In genomic region chr6:145813285-145814034, GRCh38 we compare ENCODE assay signal across 8 cellular contexts. TPM values are rescaled to one million over a fixed set of nuclear protein-coding genes. Genes with fewer than 3 reads are reported as not detected.
DNase-seq lines count a peak whose midpoint lies in the region; ATAC-seq, FAIRE-seq and TF ChIP-seq lines count a peak whose summit lies in the region.

No MANE protein-coding gene starts in this region.

- H3K27me3 Mint-ChIP-seq in T-helper 17 cell: no peaks in the 10 kb centered on the region
- H3K27me3 Mint-ChIP-seq in osteocyte (ENCODE audit: unreplicated experiment): no peaks in the 10 kb centered on the region

- ATAC-seq in HG03439 (IDR thresholded peaks at IDR 0.05; ENCODE audit: unreplicated experiment): peak; percentile 2
- ATAC-seq in T-helper 17 cell: no peak

- H3K4me1 Mint-ChIP-seq in T-helper 17 cell (peaks cover 25% of the 10 kb centered on the region), osteocyte (ENCODE audit: unreplicated experiment) (peaks cover 45% of the 10 kb centered on the region)

- H3K9me3 Mint-ChIP-seq in osteocyte (ENCODE audit: unreplicated experiment): no peaks in the 10 kb centered on the region

- no peaks in the 10 kb centered on the region for H3K9me3 ChIP-seq in T-helper 17 cell (ENCODE audit: control insufficient read depth, low read length, poor library complexity, severe bottlenecking)

- TF ChIP-seq CTCF in osteocyte (IDR thresholded peaks at IDR 0.05): no peak

- H3K27ac Mint-ChIP-seq in T-helper 17 cell: peak overlapping the region; percentile 39
- H3K27ac Mint-ChIP-seq in osteocyte (ENCODE audit: unreplicated experiment): peak overlapping the region; percentile 96

- H3K4me3 Mint-ChIP-seq in T-helper 17 cell (peak overlapping the region; percentile 87), osteocyte (ENCODE audit: unreplicated experiment) (peak overlapping the region; percentile 93)

- H3K36me3 Mint-ChIP-seq in T-helper 17 cell (ENCODE audit: low read depth): no peaks in the 10 kb centered on the region
- peaks cover 4% of the 10 kb centered on the region for H3K36me3 Mint-ChIP-seq in osteocyte (ENCODE audit: unreplicated experiment)

- no peak for FAIRE-seq in HTR-8/SVneo (lab: Jason Lieb, UNC)
- FAIRE-seq in GM12891 (lab: Jason Lieb, UNC): no peak

- no peak for TF ChIP-seq POLR2A in GM12891 (IDR thresholded peaks at IDR 0.05; ENCODE audit: low read depth, low read length)

- peak; percentile 21 for DNase-seq in DMS79 treated with DMSO at 0.1 percent for 48 hours (lab: John Stamatoyannopoulos, UW)
- no peak for DNase-seq in DMS79 (lab: John Stamatoyannopoulos, UW)
- no peak for DNase-seq in T-helper 17 cell
- DNase-seq in fibroblast of gingiva (ENCODE audit: low read depth): peak; percentile 73
- DNase-seq in osteocyte (ENCODE audit: extremely low spot score, unreplicated experiment): no peak
- DNase-seq in HTR-8/SVneo (ENCODE audit: insufficient read length, low spot score): no peak
- DNase-seq in GM12891 (ENCODE audit: insufficient read length, low spot score): no peak

TF ChIP-seq in GM12891, 5 proteins besides CTCF, POLR2A, EP300 and RAD21:
- no peak for TF ChIP-seq PAX5 (IDR thresholded peaks at IDR 0.05; ENCODE audit: insufficient read depth, low read length, severe bottlenecking)
- TF ChIP-seq TAF1 (IDR thresholded peaks at IDR 0.05; ENCODE audit: low read depth, low read length): no peak
- TF ChIP-seq POU2F2 (IDR thresholded peaks at IDR 0.05; ENCODE audit: low read depth, low read length): no peak
- no peak for TF ChIP-seq SPI1 (IDR thresholded peaks at IDR 0.05; ENCODE audit: low read depth, low read length)
- TF ChIP-seq POLR2AphosphoS5 (IDR thresholded peaks at IDR 0.05; ENCODE audit: low read depth, low read length): no peak

RNA-seq across cellular contexts. Expression of gene FBXO30, which starts 1.1 kb away (rescaled TPM):
- total RNA-seq in T-helper 17 cell (1 to 10 TPM; 2.5 to 2.8 TPM), osteocyte (12.0 and 13.2 TPM in 2 replicates)
- 1.7 TPM for polyA plus RNA-seq in GM12891 (2012; ENCODE audit: low read depth, missing spikeins)

Comparison
In these comparisons a context has a peak if more than half of its experiments do, and no peak if none do; other contexts are left out.
1. DNase-seq: peak in DMS79 treated with DMSO at 0.1 percent for 48 hours (single experiment) and fibroblast of gingiva (single experiment); none in DMS79 (single experiment), T-helper 17 cell (0 of 3), osteocyte (single experiment), HTR-8/SVneo (single experiment) and GM12891 (single experiment).